1 cellular context compared by ENCODE assay signal in genomic region chr11:24574461-24574860, GRCh38.
TF ChIP-seq lines count a peak whose summit lies in the region.

No MANE protein-coding gene starts in this region.

TF ChIP-seq in endothelial cell of umbilical vein, 7 proteins besides CTCF, POLR2A, EP300 and RAD21:
- TF ChIP-seq JUN (IDR thresholded peaks at IDR 0.05; ENCODE audit: borderline replicate concordance, insufficient read depth, insufficient read length, low read depth) = no peak
- no peak for TF ChIP-seq MAX (IDR thresholded peaks at IDR 0.05; ENCODE audit: insufficient read depth, insufficient read length)
- TF ChIP-seq FOS (IDR thresholded peaks at IDR 0.05; ENCODE audit: borderline replicate concordance, insufficient read depth, low read length) = no peak
- no peak for TF ChIP-seq MYC (IDR thresholded peaks at IDR 0.05; ENCODE audit: low read depth, low read length)
- TF ChIP-seq GATA2 (IDR thresholded peaks at IDR 0.05; ENCODE audit: insufficient read depth, insufficient read length, low read depth, low read length) = no peak
- no peak for TF ChIP-seq POLR2AphosphoS5 (IDR thresholded peaks at IDR 0.05; ENCODE audit: insufficient read depth, low read depth, low read length)
- TF ChIP-seq EZH2 (IDR thresholded peaks at IDR 0.05; ENCODE audit: borderline replicate concordance, low read depth, low read length, severe bottlenecking) = no peak
TF ChIP-seq in endothelial cell of umbilical vein: peak in this region for 0.
